Comparison of ENCODE assay signal across 21 cellular contexts in genomic region chrX:72760454-72760853, GRCh38. TPM values are rescaled to one million over a fixed set of nuclear protein-coding genes. Genes with fewer than 3 reads are reported as not detected.
"Had no signal": no experiment of that assay in that cellular context is flagged by ENCODE, and none has a peak within 500 bp of the region (broad histone marks: within the 10 kb centered on the region; RNA-seq: fewer than 3 reads in every experiment).

No MANE protein-coding gene starts in this region.

RNA-seq across cellular contexts. Expression of gene DMRTC1B, which starts 16.2 kb away (rescaled TPM):
- total RNA-seq: activated naive CD4-positive, alpha-beta T cell treated with anti-CD3 and anti-CD28 coated beads for 36 hours; activated naive CD8-positive, alpha-beta T cell treated with anti-CD3 and anti-CD28 coated beads for 36 hours; activated T-cell treated with anti-CD3 and anti-CD28 coated beads, Interleukin-2, amount 50 U/mL, for 4 hours; activated T-helper 1 cell treated with anti-CD3 and anti-CD28 coated beads, Interleukin-12 subunit alpha, Interleukin-12 subunit beta, Interleukin-2, Interleukin-4 antibody, amounts not matched to agents 30 ng/mL and 10 ng/mL and 1 ng/mL, durations not matched to agents 14 hours and 24 hours and 36 hours; activated T-helper 2 cell treated with anti-CD3 and anti-CD28 coated beads, Interferon-gamma antibody, Interleukin-2, Interleukin-4, amounts not matched to agents 10 μg/mL and 5 μg/mL and 100 μg/mL, durations not matched to agents 14 hours and 24 hours and 36 hours; ascending aorta; astrocyte; bronchial epithelial cell; cardiac septum; chondrocyte had no signal
- polyA plus RNA-seq: aorta had no signal

RNA-seq across cellular contexts. Expression of gene FAM236B, which starts 22.0 kb away (rescaled TPM):
- total RNA-seq: activated naive CD4-positive, alpha-beta T cell treated with anti-CD3 and anti-CD28 coated beads for 36 hours; activated naive CD4-positive, alpha-beta T cell treated with anti-CD3 and anti-CD28 coated beads, Interleukin-2, amount 50 U/mL, for 72 hours; activated naive CD8-positive, alpha-beta T cell treated with anti-CD3 and anti-CD28 coated beads for 36 hours; activated naive CD8-positive, alpha-beta T cell treated with anti-CD3 and anti-CD28 coated beads, Interleukin-2, amount 10 ng/mL, durations not matched to agents 7 days and 5 days; activated T-cell treated with anti-CD3 and anti-CD28 coated beads, Interleukin-2, amount 50 U/mL, for 4 hours; activated T-cell treated with anti-CD3 and anti-CD28 coated beads, Interleukin-2, amount 50 U/mL, for 72 hours; activated T-helper 1 cell treated with anti-CD3 and anti-CD28 coated beads, Interleukin-12 subunit alpha, Interleukin-12 subunit beta, Interleukin-2, Interleukin-4 antibody, amounts not matched to agents 30 ng/mL and 10 ng/mL and 1 ng/mL, durations not matched to agents 14 hours and 24 hours and 36 hours; activated T-helper 17 cell treated with anti-CD3 and anti-CD28 coated beads, Interleukin-2, amount 50 U/mL, for 72 hours; activated T-helper 2 cell treated with anti-CD3 and anti-CD28 coated beads, Interferon-gamma antibody, Interleukin-2, Interleukin-4, amounts not matched to agents 10 μg/mL and 5 μg/mL and 100 μg/mL, durations not matched to agents 14 hours and 24 hours and 36 hours; adrenal gland; aorta; ascending aorta; astrocyte; body of pancreas; breast epithelium; bronchial epithelial cell; cardiac muscle cell; cardiac septum; cerebellum; chondrocyte had no signal
- polyA plus RNA-seq: adipose tissue, adrenal gland, aorta, cardiac muscle cell had no signal

RNA-seq across cellular contexts. Expression of gene FAM236D, which starts 47.6 kb away (rescaled TPM):
- total RNA-seq: activated naive CD4-positive, alpha-beta T cell treated with anti-CD3 and anti-CD28 coated beads for 36 hours; activated naive CD4-positive, alpha-beta T cell treated with anti-CD3 and anti-CD28 coated beads, Interleukin-2, amount 50 U/mL, for 72 hours; activated naive CD8-positive, alpha-beta T cell treated with anti-CD3 and anti-CD28 coated beads for 36 hours; activated naive CD8-positive, alpha-beta T cell treated with anti-CD3 and anti-CD28 coated beads, Interleukin-2, amount 10 ng/mL, durations not matched to agents 7 days and 5 days; activated T-cell treated with anti-CD3 and anti-CD28 coated beads, Interleukin-2, amount 50 U/mL, for 4 hours; activated T-cell treated with anti-CD3 and anti-CD28 coated beads, Interleukin-2, amount 50 U/mL, for 72 hours; activated T-helper 1 cell treated with anti-CD3 and anti-CD28 coated beads, Interleukin-12 subunit alpha, Interleukin-12 subunit beta, Interleukin-2, Interleukin-4 antibody, amounts not matched to agents 30 ng/mL and 10 ng/mL and 1 ng/mL, durations not matched to agents 14 hours and 24 hours and 36 hours; activated T-helper 17 cell treated with anti-CD3 and anti-CD28 coated beads, Interleukin-2, amount 50 U/mL, for 72 hours; activated T-helper 2 cell treated with anti-CD3 and anti-CD28 coated beads, Interferon-gamma antibody, Interleukin-2, Interleukin-4, amounts not matched to agents 10 μg/mL and 5 μg/mL and 100 μg/mL, durations not matched to agents 14 hours and 24 hours and 36 hours; adrenal gland; aorta; ascending aorta; astrocyte; body of pancreas; breast epithelium; bronchial epithelial cell; cardiac muscle cell; cardiac septum; cerebellum; chondrocyte had no signal
- polyA plus RNA-seq: adipose tissue, adrenal gland, aorta, cardiac muscle cell had no signal
